ENCODE assay signal across 12 cellular contexts in genomic region chr9:133060417-133060841, GRCh38. TPM values are rescaled to one million over a fixed set of nuclear protein-coding genes. Genes with fewer than 3 reads are reported as not detected.
DNase-seq lines count a peak whose midpoint lies in the region; ATAC-seq lines count a peak whose summit lies in the region.
"Had no signal": no experiment of that assay in that cellular context is flagged by ENCODE, and none has a peak within 500 bp of the region (broad histone marks: within the 10 kb centered on the region; RNA-seq: fewer than 3 reads in every experiment).

No MANE protein-coding gene starts in this region.

- H3K9me3 Mint-ChIP-seq in activated naive CD8-positive, alpha-beta T cell (ENCODE audit: low read depth) = no peaks in the 10 kb centered on the region
- no peaks in the 10 kb centered on the region for H3K9me3 Mint-ChIP-seq in naive thymus-derived CD8-positive, alpha-beta T cell
- H3K9me3 Mint-ChIP-seq: IgD-negative memory B cell had no signal

- POLR2A ChIA-PET in naive thymus-derived CD8-positive, alpha-beta T cell (lab: Charles Lee) = interaction anchor here (0.7 kb wide), 3 partner anchors 30 to 76 kb away, joined by 3 to 6 read pairs (median 4); partner anchors contain the start of gene GTF3C5

- in situ Hi-C loops in KBM-7 (cut with MboI; ENCODE audit: low pct_unique_long_range_greater_than_20kb, low sequenced_read_pairs) = no loop called here

- ATAC-seq in naive thymus-derived CD8-positive, alpha-beta T cell = peak; percentile 31 to 35
- ATAC-seq in HG03108 (IDR thresholded peaks at IDR 0.05; ENCODE audit: unreplicated experiment) (no peak), GM21515 (IDR thresholded peaks at IDR 0.05; ENCODE audit: unreplicated experiment) (no peak)

- H3K4me1 Mint-ChIP-seq in activated naive CD8-positive, alpha-beta T cell (ENCODE audit: low read depth) = peaks cover 38% of the 10 kb centered on the region
- peaks cover 16 to 58% (median 46%) of the 10 kb centered on the region in 4 donors for H3K4me1 Mint-ChIP-seq in naive thymus-derived CD8-positive, alpha-beta T cell

- H3K27ac Mint-ChIP-seq in activated naive CD8-positive, alpha-beta T cell = peak overlapping the region; percentile 58
- peak overlapping the region in 9 of 10 donors; percentile 16 to 84 (median 56) for H3K27ac Mint-ChIP-seq in naive thymus-derived CD8-positive, alpha-beta T cell
- H3K27ac Mint-ChIP-seq: IgD-negative memory B cell had no signal

- no peaks in the 10 kb centered on the region for H3K36me3 Mint-ChIP-seq in activated naive CD8-positive, alpha-beta T cell
- H3K36me3 Mint-ChIP-seq in naive thymus-derived CD8-positive, alpha-beta T cell = peaks cover 0 to 14% (median 7%) of the 10 kb centered on the region in 3 donors

- H3K4me3 Mint-ChIP-seq in activated naive CD8-positive, alpha-beta T cell = peak overlapping the region; percentile 47
- peak overlapping the region in 9 of 10 donors; percentile 16 to 83 (median 53) for H3K4me3 Mint-ChIP-seq in naive thymus-derived CD8-positive, alpha-beta T cell

- DNase-seq in DMS 273 (lab: John Stamatoyannopoulos, UW; ENCODE audit: unreplicated experiment) (peak; percentile 25), DMS 273 treated with DMSO at 0.1 percent for 48 hours (lab: John Stamatoyannopoulos, UW) (no peak), KBM-7 (peak; percentile 53), ecto neural progenitor cell (ENCODE audit: low spot score) (no peak)
- no peak for DNase-seq in naive thymus-derived CD8-positive, alpha-beta T cell
- DNase-seq: activated CD4-positive, CD25-positive, alpha-beta regulatory T cell; left cardiac atrium; right lobe of liver had no signal

- no peaks in the 10 kb centered on the region for H3K27me3 Mint-ChIP-seq in activated naive CD8-positive, alpha-beta T cell
- H3K27me3 Mint-ChIP-seq in naive thymus-derived CD8-positive, alpha-beta T cell = no peaks in the 10 kb centered on the region
- H3K27me3 Mint-ChIP-seq: IgD-negative memory B cell had no signal

RNA-seq across cellular contexts. Expression of gene CEL, which starts 1.4 kb away (rescaled TPM):
- total RNA-seq in naive thymus-derived CD8-positive, alpha-beta T cell = 1 to 10 TPM; 1.3 to 1.6 TPM
- not detected for polyA plus RNA-seq in naive thymus-derived CD8-positive, alpha-beta T cell
- polyA plus RNA-seq: IgD-negative memory B cell had no signal

RNA-seq across cellular contexts. Expression of gene GTF3C5, which starts 29.6 kb away (rescaled TPM):
- 10 to 100 TPM; 78.7 to 81.2 TPM for total RNA-seq in naive thymus-derived CD8-positive, alpha-beta T cell
- 10 to 100 TPM; 33.7 to 40.1 (median 37.8) TPM for polyA plus RNA-seq in naive thymus-derived CD8-positive, alpha-beta T cell

Comparison
In these comparisons a context has a peak if more than half of its experiments do, and no peak if none do; other contexts are left out.
1. DNase-seq: peak in DMS 273 (single experiment) and KBM-7 (single experiment); none in DMS 273 treated with DMSO at 0.1 percent for 48 hours (single experiment), naive thymus-derived CD8-positive, alpha-beta T cell (0 of 10) and ecto neural progenitor cell (single experiment).
2. ATAC-seq: peak in naive thymus-derived CD8-positive, alpha-beta T cell (2 of 2); none in HG03108 (single experiment) and GM21515 (single experiment).